ENCODE assay signal across 10 cellular contexts in the genomic region with DNA sequence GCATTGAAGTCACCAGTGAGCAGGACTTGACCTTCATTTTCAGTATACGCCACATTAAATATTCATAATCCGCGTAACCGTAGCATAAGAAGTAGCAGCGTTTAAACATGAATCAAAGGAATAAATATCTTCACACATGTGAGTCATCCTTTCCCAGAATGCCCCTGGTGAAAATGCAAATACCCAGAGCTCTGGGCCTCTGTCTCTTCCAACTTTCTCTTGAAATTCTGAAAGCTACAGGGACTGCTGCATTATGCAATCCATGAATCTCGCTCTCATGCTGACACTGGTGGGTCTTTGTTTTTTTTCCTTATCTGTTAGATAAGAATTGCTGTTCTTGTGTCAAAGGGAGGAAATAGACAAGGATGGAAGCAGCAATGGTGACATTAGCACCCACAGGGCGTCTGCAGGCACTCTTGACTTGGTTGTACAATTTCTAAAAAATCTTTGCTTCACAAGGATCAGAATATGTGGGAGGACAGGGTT.
DNase-seq lines count a peak whose midpoint lies in the region; ATAC-seq and TF ChIP-seq lines count a peak whose summit lies in the region.
"Had no signal": no experiment of that assay in that cellular context is flagged by ENCODE, and none has a peak within 500 bp of the region (broad histone marks: within the 10 kb centered on the region; RNA-seq: fewer than 3 reads in every experiment).

No MANE protein-coding gene starts in this region.

- no peaks in the 10 kb centered on the region for H3F3A ChIP-seq in neural progenitor cell (ENCODE audit: low read depth)

- no peak overlapping the region for H3K4me2 ChIP-seq in neural progenitor cell

- H3K27me3 Mint-ChIP-seq in neural progenitor cell (ENCODE audit: insufficient read depth, low read depth) = peaks cover 3% of the 10 kb centered on the region

- H2AFZ ChIP-seq in neural progenitor cell (replicated peaks) = no peak overlapping the region

- H3K9ac ChIP-seq in neural progenitor cell = no peak overlapping the region

- no peak for ATAC-seq in HG03571 (IDR thresholded peaks at IDR 0.05; ENCODE audit: unreplicated experiment)

- no peak overlapping the region for H3K4me3 Mint-ChIP-seq in neural progenitor cell

- TF ChIP-seq CTCF in astrocyte of the spinal cord (IDR thresholded peaks at IDR 0.05; ENCODE audit: low read depth, low read length) (no peak), neural progenitor cell (IDR thresholded peaks at IDR 0.05) (no peak)

- H3K9me3 ChIP-seq in neural progenitor cell (ENCODE audit: low read depth) = no peaks in the 10 kb centered on the region

- no peaks in the 10 kb centered on the region for H3K36me3 ChIP-seq in neural progenitor cell

- H4K20me1 ChIP-seq in neural progenitor cell (ENCODE audit: low read depth) = no peaks in the 10 kb centered on the region

- no peak overlapping the region for H3K27ac ChIP-seq in neural progenitor cell
- H3K27ac ChIP-seq: 22Rv1 had no signal

- no peak overlapping the region for H3K27ac Mint-ChIP-seq in neural progenitor cell

- H3K4me1 ChIP-seq in neural progenitor cell = no peaks in the 10 kb centered on the region

- H3K4me3 ChIP-seq in astrocyte of the spinal cord (ENCODE audit: low read depth, low read length) (no peak overlapping the region), neural progenitor cell (no peak overlapping the region)

- H3K36me3 Mint-ChIP-seq in neural progenitor cell = no peaks in the 10 kb centered on the region

- peaks cover 35% of the 10 kb centered on the region for H3K4me1 Mint-ChIP-seq in neural progenitor cell

- no peaks in the 10 kb centered on the region for H3K9me3 Mint-ChIP-seq in neural progenitor cell

- in situ Hi-C loops in astrocyte of the spinal cord (cut with HindIII; ENCODE audit: low sequenced_read_pairs) = no loop called here

- H3K79me2 ChIP-seq in neural progenitor cell (ENCODE audit: low read depth) = no peaks in the 10 kb centered on the region

- DNase-seq in DMS153 treated with DMSO at 0.1 percent for 48 hours (lab: John Stamatoyannopoulos, UW; ENCODE audit: unreplicated experiment) = peak; percentile 28
- no peak for DNase-seq in DMS153 (lab: John Stamatoyannopoulos, UW)
- DNase-seq in astrocyte of the spinal cord (ENCODE audit: low read depth, low spot score) = peak; percentile 67
- DNase-seq in islet precursor cell = peak; percentile 57
- peak; percentile 80 for DNase-seq in superior temporal gyrus (ENCODE audit: extremely low spot score)
- no peak for DNase-seq in HCEC 1CT
- no peak for DNase-seq in neural progenitor cell (ENCODE audit: low spot score)
- DNase-seq: NCI-H1417 treated with DMSO at 0.1 percent for 48 hours had no signal

- H3K27me3 ChIP-seq in neural progenitor cell = no peaks in the 10 kb centered on the region

Comparison
In these comparisons a context has a peak if more than half of its experiments do, and no peak if none do; other contexts are left out.
1. DNase-seq: peak in DMS153 treated with DMSO at 0.1 percent for 48 hours (single experiment), astrocyte of the spinal cord (single experiment), islet precursor cell (single experiment) and superior temporal gyrus (single experiment); none in DMS153 (single experiment), HCEC 1CT (single experiment) and neural progenitor cell (single experiment).